In genomic region chr2:40113272-40113671, GRCh38 we compare ENCODE assay signal across 27 cellular contexts.
A peak's percentile ranks its signal among the peaks of the same experiment; 100 is the strongest.
DNase-seq lines count a peak whose midpoint lies in the region; TF ChIP-seq lines count a peak whose summit lies in the region.
"Had no signal": no experiment of that assay in that cellular context is flagged by ENCODE, and none has a peak within 500 bp of the region (broad histone marks: within the 10 kb centered on the region; RNA-seq: fewer than 3 reads in every experiment).

No MANE protein-coding gene starts in this region.

- H3K36me3 ChIP-seq in left ventricle myocardium inferior (peaks cover 20% of the 10 kb centered on the region), right atrium auricular region (peaks cover 9% of the 10 kb centered on the region), mesendoderm (ENCODE audit: control insufficient read depth, insufficient read depth, low read length) (no peaks in the 10 kb centered on the region), tibial nerve (no peaks in the 10 kb centered on the region)
- H3K36me3 ChIP-seq: BE2C, HAP-1, upper lobe of left lung had no signal

- TF ChIP-seq CTCF in left ventricle myocardium inferior (IDR thresholded peaks at IDR 0.05; ENCODE audit: borderline replicate concordance) (no peak), right atrium auricular region (IDR thresholded peaks at IDR 0.05) (no peak), VCaP (conservative IDR thresholded peaks at IDR 0.05) (no peak), tibial nerve (IDR thresholded peaks at IDR 0.05) (no peak)

- H3K9ac ChIP-seq in mesendoderm (ENCODE audit: low read length) = no peak overlapping the region

- H2AK5ac ChIP-seq in mesendoderm (ENCODE audit: low read length) = no peak overlapping the region

- H3K27me3 Mint-ChIP-seq in activated naive CD8-positive, alpha-beta T cell treated with anti-CD3 and anti-CD28 coated beads for 36 hours = no peaks in the 10 kb centered on the region
- H3K27me3 Mint-ChIP-seq: activated B cell treated with CpG ODN at 0.5 μM for 24 hours; dendritic cell treated with granulocyte-macrophage colony-stimulating factor and Interleukin-4, amounts not matched to agents 40 ng/mL and 50 ng/mL, for 4 days had no signal

- no peak overlapping the region for H3K4me2 ChIP-seq in mesendoderm (ENCODE audit: low read length)

- no peaks in the 10 kb centered on the region for H3K79me1 ChIP-seq in mesendoderm (ENCODE audit: low read length)

- no peak overlapping the region for H3K4me3 Mint-ChIP-seq in activated naive CD8-positive, alpha-beta T cell treated with anti-CD3 and anti-CD28 coated beads for 36 hours
- H3K4me3 Mint-ChIP-seq: activated B cell treated with CpG ODN at 0.5 μM for 24 hours; activated T-helper 1 cell treated with anti-CD3 and anti-CD28 coated beads, Interleukin-12 subunit alpha, Interleukin-12 subunit beta, Interleukin-2, Interleukin-4 antibody, amounts not matched to agents 30 ng/mL and 10 ng/mL and 1 ng/mL, durations not matched to agents 14 hours and 24 hours and 36 hours; dendritic cell treated with granulocyte-macrophage colony-stimulating factor and Interleukin-4, amounts not matched to agents 40 ng/mL and 50 ng/mL, for 4 days; nephron had no signal

- no peak overlapping the region for H4K8ac ChIP-seq in mesendoderm (ENCODE audit: low read depth, low read length)

- no peak overlapping the region for H2BK15ac ChIP-seq in mesendoderm (replicated peaks; ENCODE audit: low read depth)

- TF ChIP-seq POLR2A in tibial nerve (IDR thresholded peaks at IDR 0.05) = no peak

- H2BK5ac ChIP-seq in mesendoderm (ENCODE audit: low read length) = no peak overlapping the region

- H3K36me3 Mint-ChIP-seq in activated naive CD8-positive, alpha-beta T cell treated with anti-CD3 and anti-CD28 coated beads for 36 hours = no peaks in the 10 kb centered on the region

- H3K9me3 ChIP-seq in left ventricle myocardium inferior (replicated peaks) (no peaks in the 10 kb centered on the region), right atrium auricular region (no peaks in the 10 kb centered on the region), tibial nerve (no peaks in the 10 kb centered on the region)
- H3K9me3 ChIP-seq: BE2C, Caco-2, HAP-1, heart right ventricle, sigmoid colon, upper lobe of left lung had no signal

- no CpG with 5 or more reads among the region's 2 CpGs for WGBS in mesendoderm (ENCODE audit: extremely low coverage, insufficient coverage, low lambda C conversion rate)
- WGBS in tibial nerve, 2 donors = 62 to 68% methylated on average over 2 of the region's 2 CpGs

- H3K9me3 Mint-ChIP-seq in activated naive CD8-positive, alpha-beta T cell treated with anti-CD3 and anti-CD28 coated beads for 36 hours = no peaks in the 10 kb centered on the region
- H3K9me3 Mint-ChIP-seq: activated B cell treated with CpG ODN at 0.5 μM for 24 hours; activated T-helper 1 cell treated with anti-CD3 and anti-CD28 coated beads, Interleukin-12 subunit alpha, Interleukin-12 subunit beta, Interleukin-2, Interleukin-4 antibody, amounts not matched to agents 30 ng/mL and 10 ng/mL and 1 ng/mL, durations not matched to agents 14 hours and 24 hours and 36 hours; dendritic cell treated with granulocyte-macrophage colony-stimulating factor and Interleukin-4, amounts not matched to agents 40 ng/mL and 50 ng/mL, for 4 days; nephron had no signal

- H3K23ac ChIP-seq in mesendoderm (ENCODE audit: low read length) = no peak overlapping the region

- no peaks in the 10 kb centered on the region for H3K79me2 ChIP-seq in mesendoderm (ENCODE audit: control insufficient read depth, insufficient read depth, low read length)

- H3K4ac ChIP-seq in mesendoderm (ENCODE audit: low read depth, low read length) = no peak overlapping the region

- H4K5ac ChIP-seq in mesendoderm (ENCODE audit: low read length) = no peak overlapping the region

- H3K18ac ChIP-seq in mesendoderm (ENCODE audit: low read length) = no peak overlapping the region

- no peak overlapping the region for H3K56ac ChIP-seq in mesendoderm (ENCODE audit: low read length)

- no peaks in the 10 kb centered on the region for H3K4me1 Mint-ChIP-seq in activated naive CD8-positive, alpha-beta T cell treated with anti-CD3 and anti-CD28 coated beads for 36 hours
- H3K4me1 Mint-ChIP-seq: activated B cell treated with CpG ODN at 0.5 μM for 24 hours, nephron had no signal

- H3K27ac ChIP-seq in left ventricle myocardium inferior (replicated peaks) = peak overlapping the region; percentile 22
- H3K27ac ChIP-seq in right atrium auricular region = no peak overlapping the region
- H3K27ac ChIP-seq in VCaP = peak overlapping the region; percentile 45
- H3K27ac ChIP-seq in mesendoderm (ENCODE audit: low read depth, low read length) = no peak overlapping the region
- no peak overlapping the region for H3K27ac ChIP-seq in tibial nerve
- H3K27ac ChIP-seq: RWPE1, upper lobe of left lung had no signal

- H3K4me1 ChIP-seq in left ventricle myocardium inferior (peaks cover 28% of the 10 kb centered on the region), right atrium auricular region (no peaks in the 10 kb centered on the region), mesendoderm (ENCODE audit: control insufficient read depth, low read depth, low read length) (no peaks in the 10 kb centered on the region), tibial nerve (no peaks in the 10 kb centered on the region)
- H3K4me1 ChIP-seq: BE2C, Caco-2, upper lobe of left lung had no signal

- H2BK120ac ChIP-seq in mesendoderm (ENCODE audit: low read depth, low read length) = no peak overlapping the region

- H3K4me3 ChIP-seq in left ventricle myocardium inferior = no peak overlapping the region
- H3K4me3 ChIP-seq in right atrium auricular region = no peak overlapping the region
- no peak overlapping the region for H3K4me3 ChIP-seq in mesendoderm (ENCODE audit: low read length)
- no peak overlapping the region for H3K4me3 ChIP-seq in tibial nerve
- H3K4me3 ChIP-seq: HAP-1, heart right ventricle, sigmoid colon, upper lobe of left lung had no signal

- H3K27ac Mint-ChIP-seq in activated naive CD8-positive, alpha-beta T cell treated with anti-CD3 and anti-CD28 coated beads for 36 hours = no peak overlapping the region
- H3K27ac Mint-ChIP-seq: activated B cell treated with CpG ODN at 0.5 μM for 24 hours; activated T-helper 1 cell treated with anti-CD3 and anti-CD28 coated beads, Interleukin-12 subunit alpha, Interleukin-12 subunit beta, Interleukin-2, Interleukin-4 antibody, amounts not matched to agents 30 ng/mL and 10 ng/mL and 1 ng/mL, durations not matched to agents 14 hours and 24 hours and 36 hours; dendritic cell treated with granulocyte-macrophage colony-stimulating factor and Interleukin-4, amounts not matched to agents 40 ng/mL and 50 ng/mL, for 4 days; nephron had no signal

- H3K27me3 ChIP-seq in left ventricle myocardium inferior (ENCODE audit: low read depth) (no peaks in the 10 kb centered on the region), right atrium auricular region (no peaks in the 10 kb centered on the region), mesendoderm (ENCODE audit: insufficient read depth, low read length, poor library complexity) (no peaks in the 10 kb centered on the region), tibial nerve (no peaks in the 10 kb centered on the region)
- H3K27me3 ChIP-seq: BE2C, heart right ventricle, sigmoid colon, upper lobe of left lung had no signal

- intact Hi-C loops in left ventricle myocardium inferior (cut with micrococcal nuclease) = no loop called here

- DNase-seq in left ventricle myocardium inferior (no peak), right atrium auricular region (ENCODE audit: low spot score) (no peak), kidney tubule cell (ENCODE audit: low spot score) (peak; percentile 33), mesendoderm (no peak), tibial nerve (ENCODE audit: low spot score in 2 of 2) (no peak), SK-N-DZ (ENCODE audit: low spot score) (no peak)
- DNase-seq in activated naive CD8-positive, alpha-beta T cell treated with anti-CD3 and anti-CD28 coated beads for 36 hours = no peak
- DNase-seq: activated B cell treated with CpG ODN at 0.5 μM for 24 hours; activated naive CD4-positive, alpha-beta T cell treated with anti-CD3 and anti-CD28 coated beads, Interleukin-2, amount 50 U/mL, for 16 hours; BE2C; Caco-2; caudate nucleus; DND-41; heart right ventricle; NCI-H1092 treated with DMSO at 0.1 percent for 48 hours; NCI-H1930; NCI-H226; NCI-H748 treated with DMSO at 0.1 percent for 48 hours; sigmoid colon; T-helper 9 cell; upper lobe of left lung had no signal

- TF ChIP-seq EP300 in tibial nerve (IDR thresholded peaks at IDR 0.05) = no peak

Comparison
In these comparisons a context has a peak if more than half of its experiments do, and no peak if none do; other contexts are left out.
1. H3K27ac ChIP-seq: peak in left ventricle myocardium inferior (single experiment) and VCaP (single experiment); none in right atrium auricular region (0 of 2), mesendoderm (single experiment) and tibial nerve (0 of 4).